8 cellular contexts compared by ENCODE assay signal in the genomic region with DNA sequence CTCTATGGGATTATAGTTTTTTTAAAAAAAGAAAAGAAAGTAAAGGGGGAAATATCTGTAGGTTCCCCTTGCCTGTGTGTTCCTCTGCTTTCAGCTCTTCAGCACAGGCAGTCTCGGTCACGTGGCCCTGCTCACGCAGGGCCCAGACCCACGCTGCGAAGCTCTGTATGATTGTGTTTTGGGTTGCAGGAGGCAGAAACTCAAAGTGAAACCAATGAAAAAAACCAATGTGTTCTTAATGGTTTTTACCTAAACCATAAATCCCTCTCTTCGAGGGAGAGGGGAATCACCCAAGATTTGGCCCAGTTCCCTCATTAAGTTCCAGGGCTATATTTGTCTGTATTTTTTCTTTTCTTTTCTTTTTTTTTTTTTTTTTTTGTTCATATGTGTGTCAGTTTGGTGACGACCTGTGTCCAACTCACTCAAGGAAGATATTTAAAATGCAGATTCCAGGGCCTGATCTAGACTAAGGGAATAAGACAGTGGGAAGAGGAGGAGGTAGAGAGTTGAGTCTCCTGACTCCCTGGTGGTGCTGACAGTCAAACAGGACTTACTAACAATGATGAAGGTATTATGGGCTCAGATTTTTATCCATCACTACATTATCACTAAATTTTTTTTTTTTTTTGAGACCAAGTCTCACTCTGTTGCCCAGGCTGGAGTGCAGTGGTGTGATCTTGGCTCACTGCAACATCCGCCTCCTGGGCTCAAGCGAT. TPM values are rescaled to one million over a fixed set of nuclear protein-coding genes. Genes with fewer than 3 reads are reported as not detected.
A peak's percentile ranks its signal among the peaks of the same experiment; 100 is the strongest.
DNase-seq lines count a peak whose midpoint lies in the region; ATAC-seq and TF ChIP-seq lines count a peak whose summit lies in the region.

No MANE protein-coding gene starts in this region.

- H3K27ac ChIP-seq in right cardiac atrium (ENCODE audit: low read length) (no peak overlapping the region), thoracic aorta (no peak overlapping the region), A673 (ENCODE audit: low read depth, low read length, poor library complexity, severe bottlenecking) (no peak overlapping the region)

- peaks cover 51% of the 10 kb centered on the region for H3K27me3 Mint-ChIP-seq in activated CD4-positive, alpha-beta T cell treated with anti-CD3 and anti-CD28 coated beads, Interleukin-2, amount 10 ng/mL, durations not matched to agents 7 days and 5 days

- DNase-seq in activated CD4-positive, alpha-beta T cell treated with anti-CD3 and anti-CD28 coated beads, Interleukin-2, amount 10 ng/mL, durations not matched to agents 7 days and 5 days: peak; percentile 79
- peak in 2 of 3 donors; percentile 67 to 69 for DNase-seq in right cardiac atrium
- DNase-seq in thoracic aorta (ENCODE audit: low spot score): no peak
- no peak for DNase-seq in NCI-H1105 (lab: John Stamatoyannopoulos, UW)
- no peak for DNase-seq in A673 (ENCODE audit: low spot score)
- DNase-seq in NCI-H146 treated with DMSO at 0.1 percent for 48 hours (lab: John Stamatoyannopoulos, UW; ENCODE audit: unreplicated experiment): no peak

- H3K36me3 ChIP-seq in thoracic aorta (no peaks in the 10 kb centered on the region), A673 (ENCODE audit: insufficient read depth, low read length, poor library complexity, severe bottlenecking) (no peaks in the 10 kb centered on the region)

- no peak for TF ChIP-seq CTCF in thoracic aorta (IDR thresholded peaks at IDR 0.05)
- TF ChIP-seq CTCF in A673 (conservative IDR thresholded peaks at IDR 0.05; ENCODE audit: low read depth, low read length): no peak

- intact Hi-C loops in right cardiac atrium (cut with DNase I) (no loop called here), A673 (cut with micrococcal nuclease; ENCODE audit: unreplicated experiment) (no loop called here)

- ATAC-seq in GM18909 (IDR thresholded peaks at IDR 0.05; ENCODE audit: poor library complexity, unreplicated experiment): peak; percentile 97
- peak; percentile 84 for ATAC-seq in HG03025 (IDR thresholded peaks at IDR 0.05; ENCODE audit: low FRiP score, unreplicated experiment)
- peak in 1 of 2 donors; percentile 37 for ATAC-seq in right cardiac atrium
- no peak for ATAC-seq in thoracic aorta (ENCODE audit: insufficient number of reproducible peaks, low FRiP score, low read depth)

- peaks cover 22% of the 10 kb centered on the region for H3K4me1 Mint-ChIP-seq in activated CD4-positive, alpha-beta T cell treated with anti-CD3 and anti-CD28 coated beads, Interleukin-2, amount 10 ng/mL, durations not matched to agents 7 days and 5 days

- peak overlapping the region; percentile 2 for H3K27ac Mint-ChIP-seq in activated CD4-positive, alpha-beta T cell treated with anti-CD3 and anti-CD28 coated beads, Interleukin-2, amount 10 ng/mL, durations not matched to agents 7 days and 5 days

- CTCF ChIA-PET in activated CD4-positive, alpha-beta T cell treated with anti-CD3 and anti-CD28 coated beads, Interleukin-2, amount 10 ng/mL, durations not matched to agents 7 days and 5 days (lab: Charles Lee): interaction anchor here (0.8 to 1.2 kb wide), 3 partner anchors 15 to 228 kb away, joined by 3 read pairs; no protein-coding TSS in a partner anchor
- CTCF ChIA-PET in A673 (lab: Charles Lee): no interaction called here

- no peak overlapping the region for H3K4me3 ChIP-seq in right cardiac atrium (ENCODE audit: low read length)
- peak overlapping the region; percentile 27 for H3K4me3 ChIP-seq in thoracic aorta
- H3K4me3 ChIP-seq in A673 (ENCODE audit: low read depth, low read length, poor library complexity, severe bottlenecking): no peak overlapping the region

- no peaks in the 10 kb centered on the region for H3K36me3 Mint-ChIP-seq in activated CD4-positive, alpha-beta T cell treated with anti-CD3 and anti-CD28 coated beads, Interleukin-2, amount 10 ng/mL, durations not matched to agents 7 days and 5 days (ENCODE audit: low read depth)

- 78% methylated on average over 9 of the region's 9 CpGs for WGBS in right cardiac atrium

- H3K9me3 ChIP-seq in right cardiac atrium (ENCODE audit: control insufficient read depth, low read length) (no peaks in the 10 kb centered on the region), thoracic aorta (no peaks in the 10 kb centered on the region), A673 (ENCODE audit: low read depth, low read length, poor library complexity, severe bottlenecking) (no peaks in the 10 kb centered on the region)

- H3K27me3 ChIP-seq in right cardiac atrium (ENCODE audit: control insufficient read depth, insufficient read depth) (no peaks in the 10 kb centered on the region), thoracic aorta (replicated peaks; ENCODE audit: insufficient read depth) (no peaks in the 10 kb centered on the region), A673 (replicated peaks; ENCODE audit: insufficient read depth, low read depth, low read length, poor library complexity) (no peaks in the 10 kb centered on the region)

- POLR2A ChIA-PET in activated CD4-positive, alpha-beta T cell treated with anti-CD3 and anti-CD28 coated beads, Interleukin-2, amount 10 ng/mL, durations not matched to agents 7 days and 5 days (lab: Charles Lee): no interaction called here
- POLR2A ChIA-PET in A673 (lab: Charles Lee; ENCODE audit: low non-redundant PET): no interaction called here

- H3K4me1 ChIP-seq in right cardiac atrium (ENCODE audit: control insufficient read depth, insufficient read depth, low read length): no peaks in the 10 kb centered on the region
- H3K4me1 ChIP-seq in thoracic aorta (ENCODE audit: control insufficient read depth in 1 of 2, low read depth in 2 of 2): no peaks in the 10 kb centered on the region
- no peaks in the 10 kb centered on the region for H3K4me1 ChIP-seq in A673 (ENCODE audit: insufficient read depth, low read length, poor library complexity, severe bottlenecking)

- BruUV-seq in A673 (replicated peaks; lab: Mats Ljungman, UMichigan): no TSS peak

- no peaks in the 10 kb centered on the region for H3K9me3 Mint-ChIP-seq in activated CD4-positive, alpha-beta T cell treated with anti-CD3 and anti-CD28 coated beads, Interleukin-2, amount 10 ng/mL, durations not matched to agents 7 days and 5 days

- peak overlapping the region; percentile 26 for H3K4me3 Mint-ChIP-seq in activated CD4-positive, alpha-beta T cell treated with anti-CD3 and anti-CD28 coated beads, Interleukin-2, amount 10 ng/mL, durations not matched to agents 7 days and 5 days

RNA-seq across cellular contexts. Expression of a gene that starts 33.8 kb away (rescaled TPM):
- total RNA-seq in activated CD4-positive, alpha-beta T cell treated with anti-CD3 and anti-CD28 coated beads, Interleukin-2, amount 10 ng/mL, durations not matched to agents 7 days and 5 days: 10 to 100 TPM; 27.2 to 30.1 TPM
- total RNA-seq in right cardiac atrium (10 to 100 TPM; 35.3 to 40.4 (median 38.0) TPM), thoracic aorta (10 to 100 TPM; 30.6 to 39.3 TPM), A673 (2021) (55.5 and 61.6 TPM in 2 replicates)
- polyA plus RNA-seq in right cardiac atrium: 7.8 TPM

Comparison
In these comparisons a context has a peak if more than half of its experiments do, and no peak if none do; other contexts are left out.
1. DNase-seq: peak in activated CD4-positive, alpha-beta T cell treated with anti-CD3 and anti-CD28 coated beads, Interleukin-2, amount 10 ng/mL, durations not matched to agents 7 days and 5 days (single experiment) and right cardiac atrium (2 of 3); none in thoracic aorta (single experiment), NCI-H1105 (single experiment), A673 (single experiment) and NCI-H146 treated with DMSO at 0.1 percent for 48 hours (single experiment).